In the genomic region with DNA sequence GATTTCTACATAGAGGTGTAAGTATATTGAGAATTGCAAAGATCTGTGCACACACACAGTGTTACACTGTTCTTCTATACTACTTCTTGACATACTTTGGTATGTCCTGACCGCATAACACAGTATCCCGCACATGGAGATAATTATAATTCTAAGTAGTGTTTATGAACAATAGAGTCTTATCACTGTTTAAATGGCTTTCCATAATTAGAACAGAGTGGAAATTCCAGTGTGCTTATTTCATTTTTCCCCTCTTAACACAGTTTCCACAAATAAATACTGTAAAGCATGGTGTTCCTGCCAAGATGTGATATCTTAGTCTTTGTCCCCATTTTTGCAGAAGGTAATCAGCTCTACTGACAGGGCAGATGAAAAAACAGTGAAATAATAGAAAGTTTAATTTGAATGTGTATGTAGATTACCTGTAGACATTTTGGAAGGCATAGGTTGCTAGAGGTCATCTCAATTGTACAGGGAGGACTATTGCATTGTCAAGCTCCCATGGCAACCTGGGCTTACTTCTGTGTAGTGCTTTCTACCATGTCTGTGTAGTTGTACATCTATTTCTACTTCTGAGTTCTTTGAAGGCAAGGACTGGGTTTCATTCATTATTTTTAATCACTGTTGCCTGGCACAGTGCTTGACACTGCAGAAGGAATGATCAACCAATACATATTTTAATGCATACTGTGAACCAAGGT, we compare ENCODE assay signal across 1 cellular context.
TF ChIP-seq lines count a peak whose summit lies in the region.

No MANE protein-coding gene starts in this region.

TF ChIP-seq in endothelial cell of umbilical vein, 7 proteins besides CTCF, POLR2A, EP300 and RAD21:
- TF ChIP-seq JUN (IDR thresholded peaks at IDR 0.05; ENCODE audit: borderline replicate concordance, insufficient read depth, insufficient read length, low read depth) (peak; percentile 87), GATA2 (IDR thresholded peaks at IDR 0.05; ENCODE audit: insufficient read depth, insufficient read length, low read depth, low read length) (no peak)
